ENCODE assay signal across 37 cellular contexts in genomic region chr20:23943304-23943703, GRCh38. TPM values are rescaled to one million over a fixed set of nuclear protein-coding genes. Genes with fewer than 3 reads are reported as not detected.
"Had no signal": no experiment of that assay in that cellular context is flagged by ENCODE, and none has a peak within 500 bp of the region (broad histone marks: within the 10 kb centered on the region; RNA-seq: fewer than 3 reads in every experiment).

No MANE protein-coding gene starts in this region.

- H3K27ac ChIP-seq: ascending aorta, cardiac muscle cell, VCaP had no signal

- H3K4me3 Mint-ChIP-seq: activated B cell treated with CpG ODN at 0.5 μM for 24 hours; activated CD4-positive, alpha-beta memory T cell treated with anti-CD3 and anti-CD28 coated beads, Interleukin-2, amount 10 ng/mL, durations not matched to agents 7 days and 5 days; activated CD4-positive, alpha-beta T cell treated with anti-CD3 and anti-CD28 coated beads, Interleukin-2, amount 10 ng/mL, durations not matched to agents 7 days and 5 days; activated CD8-positive, alpha-beta memory T cell treated with anti-CD3 and anti-CD28 coated beads, Interleukin-2, amount 10 ng/mL, durations not matched to agents 7 days and 5 days; activated CD8-positive, alpha-beta T cell treated with anti-CD3 and anti-CD28 coated beads, Interleukin-2, amount 10 ng/mL, durations not matched to agents 7 days and 5 days; activated naive CD4-positive, alpha-beta T cell treated with anti-CD3 and anti-CD28 coated beads, Interleukin-2, amount 10 ng/mL, durations not matched to agents 7 days and 5 days; activated naive CD4-positive, alpha-beta T cell treated with anti-CD3 and anti-CD28 coated beads, Interleukin-2, amount 50 U/mL, for 24 hours; activated naive CD8-positive, alpha-beta T cell; activated naive CD8-positive, alpha-beta T cell treated with anti-CD3 and anti-CD28 coated beads, Interleukin-2, amount 10 ng/mL, durations not matched to agents 7 days and 5 days; activated naive CD8-positive, alpha-beta T cell treated with anti-CD3 and anti-CD28 coated beads, Interleukin-2, amount 50 U/mL, for 24 hours; activated T-cell treated with anti-CD3 and anti-CD28 coated beads, Interleukin-2, amount 50 U/mL, for 24 hours; brain; central memory CD8-positive, alpha-beta T cell; T-helper 1 cell treated with Interleukin-12 subunit alpha and Interleukin-12 subunit beta and Interleukin-4 antibody, amounts not matched to agents 30 μg/mL and 1 μg/mL, for 36 hours; T-helper 2 cell treated with Interferon-gamma antibody and Interleukin-4, amounts not matched to agents 5 μg/mL and 100 μg/mL, for 36 hours had no signal

- ATAC-seq: activated CD8-positive, alpha-beta memory T cell treated with anti-CD3 and anti-CD28 coated beads, Interleukin-2, amount 10 ng/mL, durations not matched to agents 7 days and 5 days; activated CD8-positive, alpha-beta T cell treated with anti-CD3 and anti-CD28 coated beads, Interleukin-2, amount 10 ng/mL, durations not matched to agents 7 days and 5 days; activated naive CD8-positive, alpha-beta T cell treated with anti-CD3 and anti-CD28 coated beads, Interleukin-2, amount 50 U/mL, for 24 hours had no signal

- FAIRE-seq: bronchial epithelial cell, TTC549 had no signal

- H3K4me1 Mint-ChIP-seq: activated B cell treated with CpG ODN at 0.5 μM for 24 hours; activated CD4-positive, alpha-beta memory T cell treated with anti-CD3 and anti-CD28 coated beads, Interleukin-2, amount 10 ng/mL, durations not matched to agents 7 days and 5 days; activated CD4-positive, alpha-beta T cell treated with anti-CD3 and anti-CD28 coated beads, Interleukin-2, amount 10 ng/mL, durations not matched to agents 7 days and 5 days; activated CD8-positive, alpha-beta memory T cell treated with anti-CD3 and anti-CD28 coated beads, Interleukin-2, amount 10 ng/mL, durations not matched to agents 7 days and 5 days; activated naive CD4-positive, alpha-beta T cell treated with anti-CD3 and anti-CD28 coated beads, Interleukin-2, amount 10 ng/mL, durations not matched to agents 7 days and 5 days; activated naive CD4-positive, alpha-beta T cell treated with anti-CD3 and anti-CD28 coated beads, Interleukin-2, amount 50 U/mL, for 24 hours; activated naive CD8-positive, alpha-beta T cell treated with anti-CD3 and anti-CD28 coated beads, Interleukin-2, amount 10 ng/mL, durations not matched to agents 7 days and 5 days; activated naive CD8-positive, alpha-beta T cell treated with anti-CD3 and anti-CD28 coated beads, Interleukin-2, amount 50 U/mL, for 24 hours; brain; central memory CD8-positive, alpha-beta T cell had no signal

- H3K27me3 Mint-ChIP-seq: activated B cell treated with CpG ODN at 0.5 μM for 24 hours; activated naive CD4-positive, alpha-beta T cell treated with anti-CD3 and anti-CD28 coated beads, Interleukin-2, amount 10 ng/mL, durations not matched to agents 7 days and 5 days; activated naive CD4-positive, alpha-beta T cell treated with anti-CD3 and anti-CD28 coated beads, Interleukin-2, amount 50 U/mL, for 24 hours; activated T-cell treated with anti-CD3 and anti-CD28 coated beads, Interleukin-2, amount 50 U/mL, for 24 hours; brain; central memory CD8-positive, alpha-beta T cell had no signal

- H3K9me3 ChIP-seq: ascending aorta had no signal

- H3K4me1 ChIP-seq: ascending aorta had no signal

- DNase-seq: activated B cell treated with CpG ODN at 0.5 μM for 24 hours; activated CD4-positive, alpha-beta memory T cell treated with anti-CD3 and anti-CD28 coated beads, Interleukin-2, amount 10 ng/mL, durations not matched to agents 7 days and 5 days; activated CD4-positive, alpha-beta T cell treated with anti-CD3 and anti-CD28 coated beads for 48 hours; activated CD4-positive, alpha-beta T cell treated with anti-CD3 and anti-CD28 coated beads, Interleukin-2, amount 10 ng/mL, durations not matched to agents 7 days and 5 days; activated CD4-positive, alpha-beta T cell treated with anti-CD3 and anti-CD28 coated beads, Interleukin-2, amount 50 U/mL, for 48 hours; activated CD4-positive, CD25-positive, alpha-beta regulatory T cell treated with anti-CD3 and anti-CD28 coated beads, Interleukin-2, amount 50 U/mL, for 72 hours; activated CD8-positive, alpha-beta memory T cell treated with anti-CD3 and anti-CD28 coated beads for 24 hours; activated CD8-positive, alpha-beta memory T cell treated with anti-CD3 and anti-CD28 coated beads, Interleukin-2, amount 10 ng/mL, durations not matched to agents 7 days and 5 days; activated CD8-positive, alpha-beta memory T cell treated with anti-CD3 and anti-CD28 coated beads, Interleukin-2, amount 50 U/mL, for 48 hours; activated CD8-positive, alpha-beta T cell treated with anti-CD3 and anti-CD28 coated beads, Interleukin-2, amount 10 ng/mL, durations not matched to agents 7 days and 5 days; activated effector memory CD4-positive, alpha-beta T cell treated with Interleukin-2 at 50 U/mL for 16 hours; activated gamma-delta T cell; activated naive CD4-positive, alpha-beta T cell treated with anti-CD3 and anti-CD28 coated beads, Interleukin-2, amount 10 ng/mL, durations not matched to agents 7 days and 5 days; activated naive CD4-positive, alpha-beta T cell treated with Interleukin-2 at 50 U/mL for 16 hours; activated naive CD8-positive, alpha-beta T cell treated with anti-CD3 and anti-CD28 coated beads, Interleukin-2, amount 10 ng/mL, durations not matched to agents 7 days and 5 days; activated naive CD8-positive, alpha-beta T cell treated with anti-CD3 and anti-CD28 coated beads, Interleukin-2, amount 50 U/mL, for 24 hours; activated T-cell treated with anti-CD3 and anti-CD28 coated beads, Interleukin-2, amount 50 U/mL, for 24 hours; activated T-cell treated with anti-CD3 and anti-CD28 coated beads, Interleukin-2, amount 50 U/mL, for 48 hours; amygdala; anterior cingulate cortex; caudate nucleus; cerebellar nuclear complex; T-helper 1 cell; T-helper 9 cell had no signal

- H3K27me3 ChIP-seq: ascending aorta, cardiac muscle cell had no signal

- H3K9me3 Mint-ChIP-seq: activated B cell treated with CpG ODN at 0.5 μM for 24 hours; activated CD4-positive, alpha-beta memory T cell treated with anti-CD3 and anti-CD28 coated beads, Interleukin-2, amount 10 ng/mL, durations not matched to agents 7 days and 5 days; activated CD4-positive, alpha-beta T cell treated with anti-CD3 and anti-CD28 coated beads, Interleukin-2, amount 10 ng/mL, durations not matched to agents 7 days and 5 days; activated naive CD4-positive, alpha-beta T cell treated with anti-CD3 and anti-CD28 coated beads, Interleukin-2, amount 10 ng/mL, durations not matched to agents 7 days and 5 days; activated naive CD4-positive, alpha-beta T cell treated with anti-CD3 and anti-CD28 coated beads, Interleukin-2, amount 50 U/mL, for 24 hours; activated naive CD8-positive, alpha-beta T cell treated with anti-CD3 and anti-CD28 coated beads, Interleukin-2, amount 10 ng/mL, durations not matched to agents 7 days and 5 days; activated naive CD8-positive, alpha-beta T cell treated with anti-CD3 and anti-CD28 coated beads, Interleukin-2, amount 50 U/mL, for 24 hours; activated T-cell treated with anti-CD3 and anti-CD28 coated beads, Interleukin-2, amount 50 U/mL, for 24 hours; activated T-helper 2 cell treated with anti-CD3 and anti-CD28 coated beads, Interferon-gamma antibody, Interleukin-2, Interleukin-4, amounts not matched to agents 10 μg/mL and 5 μg/mL and 100 μg/mL, durations not matched to agents 14 hours and 24 hours and 36 hours; brain; central memory CD8-positive, alpha-beta T cell; T-helper 1 cell treated with Interleukin-12 subunit alpha and Interleukin-12 subunit beta and Interleukin-4 antibody, amounts not matched to agents 30 μg/mL and 1 μg/mL, for 36 hours had no signal

- H3K27ac Mint-ChIP-seq: activated B cell treated with CpG ODN at 0.5 μM for 24 hours; activated CD4-positive, alpha-beta memory T cell treated with anti-CD3 and anti-CD28 coated beads, Interleukin-2, amount 10 ng/mL, durations not matched to agents 7 days and 5 days; activated CD4-positive, alpha-beta T cell treated with anti-CD3 and anti-CD28 coated beads, Interleukin-2, amount 10 ng/mL, durations not matched to agents 7 days and 5 days; activated CD8-positive, alpha-beta memory T cell treated with anti-CD3 and anti-CD28 coated beads, Interleukin-2, amount 10 ng/mL, durations not matched to agents 7 days and 5 days; activated CD8-positive, alpha-beta T cell treated with anti-CD3 and anti-CD28 coated beads, Interleukin-2, amount 10 ng/mL, durations not matched to agents 7 days and 5 days; activated naive CD4-positive, alpha-beta T cell treated with anti-CD3 and anti-CD28 coated beads, Interleukin-2, amount 10 ng/mL, durations not matched to agents 7 days and 5 days; activated naive CD4-positive, alpha-beta T cell treated with anti-CD3 and anti-CD28 coated beads, Interleukin-2, amount 50 U/mL, for 24 hours; activated naive CD8-positive, alpha-beta T cell; activated naive CD8-positive, alpha-beta T cell treated with anti-CD3 and anti-CD28 coated beads, Interleukin-2, amount 10 ng/mL, durations not matched to agents 7 days and 5 days; activated naive CD8-positive, alpha-beta T cell treated with anti-CD3 and anti-CD28 coated beads, Interleukin-2, amount 50 U/mL, for 24 hours; activated T-cell treated with anti-CD3 and anti-CD28 coated beads, Interleukin-2, amount 50 U/mL, for 24 hours; activated T-helper 2 cell treated with anti-CD3 and anti-CD28 coated beads, Interferon-gamma antibody, Interleukin-2, Interleukin-4, amounts not matched to agents 10 μg/mL and 5 μg/mL and 100 μg/mL, durations not matched to agents 14 hours and 24 hours and 36 hours; brain; T-helper 1 cell treated with Interleukin-12 subunit alpha and Interleukin-12 subunit beta and Interleukin-4 antibody, amounts not matched to agents 30 μg/mL and 1 μg/mL, for 36 hours; T-helper 2 cell treated with Interferon-gamma antibody and Interleukin-4, amounts not matched to agents 5 μg/mL and 100 μg/mL, for 36 hours had no signal

- H3K36me3 ChIP-seq: ascending aorta, cardiac muscle cell had no signal

- H3K36me3 Mint-ChIP-seq: activated CD8-positive, alpha-beta memory T cell treated with anti-CD3 and anti-CD28 coated beads, Interleukin-2, amount 10 ng/mL, durations not matched to agents 7 days and 5 days; activated naive CD4-positive, alpha-beta T cell treated with anti-CD3 and anti-CD28 coated beads, Interleukin-2, amount 10 ng/mL, durations not matched to agents 7 days and 5 days; activated naive CD4-positive, alpha-beta T cell treated with anti-CD3 and anti-CD28 coated beads, Interleukin-2, amount 50 U/mL, for 24 hours; activated naive CD8-positive, alpha-beta T cell; activated naive CD8-positive, alpha-beta T cell treated with anti-CD3 and anti-CD28 coated beads, Interleukin-2, amount 10 ng/mL, durations not matched to agents 7 days and 5 days; brain had no signal

- H3K4me3 ChIP-seq: ascending aorta, cardiac muscle cell had no signal

RNA-seq across cellular contexts. Expression of gene GGTLC1, which starts 45.3 kb away (rescaled TPM):
- total RNA-seq: activated B cell treated with CpG ODN at 0.5 μM for 24 hours; activated CD4-positive, alpha-beta memory T cell treated with anti-CD3 and anti-CD28 coated beads, Interleukin-2, amount 10 ng/mL, durations not matched to agents 7 days and 5 days; activated CD4-positive, alpha-beta T cell treated with anti-CD3 and anti-CD28 coated beads, Interleukin-2, amount 10 ng/mL, durations not matched to agents 7 days and 5 days; activated CD8-positive, alpha-beta memory T cell treated with anti-CD3 and anti-CD28 coated beads, Interleukin-2, amount 10 ng/mL, durations not matched to agents 7 days and 5 days; activated CD8-positive, alpha-beta T cell treated with anti-CD3 and anti-CD28 coated beads, Interleukin-2, amount 10 ng/mL, durations not matched to agents 7 days and 5 days; activated naive CD8-positive, alpha-beta T cell treated with anti-CD3 and anti-CD28 coated beads, Interleukin-2, amount 10 ng/mL, durations not matched to agents 7 days and 5 days; activated T-helper 2 cell treated with anti-CD3 and anti-CD28 coated beads, Interferon-gamma antibody, Interleukin-2, Interleukin-4, amounts not matched to agents 10 μg/mL and 5 μg/mL and 100 μg/mL, durations not matched to agents 14 hours and 24 hours and 36 hours; ascending aorta; bronchial epithelial cell; cardiac muscle cell; chondrocyte had no signal
- polyA plus RNA-seq: cardiac muscle cell had no signal
